10 cellular contexts compared by ENCODE assay signal in genomic region chr12:25151476-25151875, GRCh38. TPM values are rescaled to one million over a fixed set of nuclear protein-coding genes. Genes with fewer than 3 reads are reported as not detected.
DNase-seq lines count a peak whose midpoint lies in the region; ATAC-seq, FAIRE-seq and TF ChIP-seq lines count a peak whose summit lies in the region.
"Had no signal": no experiment of that assay in that cellular context is flagged by ENCODE, and none has a peak within 500 bp of the region (broad histone marks: within the 10 kb centered on the region; RNA-seq: fewer than 3 reads in every experiment).

No MANE protein-coding gene starts in this region.

- FAIRE-seq in kidney (lab: Jason Lieb, UNC), result no peak

- DNase-seq in Right ventricle myocardium inferior (ENCODE audit: missing footprints) (no peak), cardiac septum (ENCODE audit: low spot score) (no peak), brain pericyte (ENCODE audit: low read depth, low spot score) (peak; percentile 87), kidney (peak; percentile 59), aorta (peak; percentile 90), cortex of kidney (lab: John Stamatoyannopoulos, UW) (no peak), NCI-H2196 treated with DMSO at 0.1 percent for 48 hours (lab: John Stamatoyannopoulos, UW; ENCODE audit: unreplicated experiment) (no peak)
- DNase-seq: activated naive CD8-positive, alpha-beta T cell treated with anti-CD3 and anti-CD28 coated beads, Interleukin-2, amount 10 ng/mL, durations not matched to agents 7 days and 5 days; CD4-positive, CD25-positive, alpha-beta regulatory T cell had no signal

- 22% methylated on average over 5 of the region's 5 CpGs for WGBS in aorta, 2 donors

- intact Hi-C loops in Right ventricle myocardium inferior (cut with DNase I), result no loop called here
- intact Hi-C loops in cardiac septum (cut with DNase I), result no loop called here
- intact Hi-C loops in kidney (cut with DNase I), result no loop called here
- intact Hi-C loops in aorta (cut with DNase I), result loop anchor here in 1 of 2 donors (5.0 kb wide), 1 partner anchor 154 kb away; no protein-coding TSS in a partner anchor

- H3K9me3 ChIP-seq in kidney (ENCODE audit: control insufficient read depth in 1 of 2, low read length in 2 of 2) (no peaks in the 10 kb centered on the region), aorta (ENCODE audit: control insufficient read depth, low read length) (no peaks in the 10 kb centered on the region)

- H3K36me3 ChIP-seq in kidney (ENCODE audit: control insufficient read depth in 1 of 2, insufficient read depth in 2 of 2, low read length in 2 of 2), result no peaks in the 10 kb centered on the region
- H3K36me3 ChIP-seq in aorta (ENCODE audit: control insufficient read depth in 1 of 2, insufficient read depth in 2 of 2, low read length in 1 of 2), result no peaks in the 10 kb centered on the region

- no peak for TF ChIP-seq CTCF in kidney (IDR thresholded peaks at IDR 0.05; ENCODE audit: borderline replicate concordance, extremely low read depth, insufficient read depth)

- no peak overlapping the region for H3K9ac ChIP-seq in kidney (ENCODE audit: low read length in 2 of 2)

- no peak overlapping the region for H3K4me3 ChIP-seq in kidney (ENCODE audit: low read length in 2 of 2)
- no peak overlapping the region for H3K4me3 ChIP-seq in aorta (ENCODE audit: low read length in 2 of 2)

- H3K27ac ChIP-seq in kidney (ENCODE audit: low read depth in 2 of 2, low read length in 2 of 2) (no peak overlapping the region), aorta (ENCODE audit: low read depth in 1 of 2, low read length in 2 of 2) (no peak overlapping the region)

- H3K4me1 ChIP-seq in kidney (ENCODE audit: control insufficient read depth in 1 of 2, insufficient read depth in 1 of 2, low read depth in 1 of 2, low read length in 2 of 2), result no peaks in the 10 kb centered on the region
- H3K4me1 ChIP-seq in aorta (ENCODE audit: control insufficient read depth in 1 of 2, insufficient read depth in 2 of 2, low read length in 2 of 2), result no peaks in the 10 kb centered on the region

- no peaks in the 10 kb centered on the region for H3K27me3 ChIP-seq in aorta (ENCODE audit: control insufficient read depth in 1 of 2, insufficient read depth in 2 of 2, low read length in 1 of 2)

- ATAC-seq in Right ventricle myocardium inferior, result peak; percentile 31
- peak; percentile 86 for ATAC-seq in aorta (ENCODE audit: low FRiP score)
- ATAC-seq in HG03097 (IDR thresholded peaks at IDR 0.05; ENCODE audit: low FRiP score, unreplicated experiment), result no peak

RNA-seq across cellular contexts. Expression of gene DNAI7, which starts 43.5 kb away (rescaled TPM):
- total RNA-seq in Right ventricle myocardium inferior (2.3 TPM), cardiac septum (0.38 TPM), kidney (5.3 TPM), aorta (1 to 10 TPM in 1 of 2 donors, under 1 TPM in 1; 0.24 to 1.2 TPM)
- polyA plus RNA-seq in kidney (ENCODE audit: insufficient read depth, low read depth, low replicate concordance) (3.0 TPM), aorta (under 1 TPM in 1 of 2 donors, not detected in 1; 0.64 TPM)

RNA-seq across cellular contexts. Expression of gene ETFRF1, which starts 43.6 kb away (rescaled TPM):
- total RNA-seq in Right ventricle myocardium inferior (65.7 TPM), cardiac septum (41.9 TPM), kidney (30.8 TPM), aorta (10 to 100 TPM; 21.3 to 25.3 TPM)
- polyA plus RNA-seq in kidney (ENCODE audit: insufficient read depth, low read depth, low replicate concordance) (61.2 TPM), aorta (10 to 100 TPM; 35.0 to 41.9 TPM)

Comparison
In these comparisons a context has a peak if more than half of its experiments do, and no peak if none do; other contexts are left out.
1. DNase-seq: peak in brain pericyte (single experiment), kidney (single experiment) and aorta (2 of 2); none in Right ventricle myocardium inferior (single experiment), cardiac septum (single experiment), cortex of kidney (single experiment) and NCI-H2196 treated with DMSO at 0.1 percent for 48 hours (single experiment).